In genomic region chr11:113147249-113147648, GRCh38 we compare ENCODE assay signal across 12 cellular contexts.
DNase-seq lines count a peak whose midpoint lies in the region; ATAC-seq and TF ChIP-seq lines count a peak whose summit lies in the region.
"Had no signal": no experiment of that assay in that cellular context is flagged by ENCODE, and none has a peak within 500 bp of the region (broad histone marks: within the 10 kb centered on the region; RNA-seq: fewer than 3 reads in every experiment).

No MANE protein-coding gene starts in this region.

- no peaks in the 10 kb centered on the region for H3K27me3 ChIP-seq in right cardiac atrium (ENCODE audit: control insufficient read depth, insufficient read depth)

- H3K4me1 Mint-ChIP-seq in WTC11: peaks cover 24% of the 10 kb centered on the region
- H3K4me1 Mint-ChIP-seq: CD8-positive, alpha-beta memory T cell had no signal

- H3K27me3 Mint-ChIP-seq in WTC11 (ENCODE audit: low read depth): no peaks in the 10 kb centered on the region

- no peaks in the 10 kb centered on the region for H3K9me3 Mint-ChIP-seq in WTC11

- no peak for TF ChIP-seq CTCF in WTC11 (IDR thresholded peaks at IDR 0.05)

- no peak overlapping the region for H3K4me3 Mint-ChIP-seq in WTC11
- H3K4me3 Mint-ChIP-seq: activated naive CD8-positive, alpha-beta T cell; CD8-positive, alpha-beta memory T cell had no signal

- H3K9me3 ChIP-seq in right cardiac atrium (ENCODE audit: control insufficient read depth, low read length): no peaks in the 10 kb centered on the region
- H3K9me3 ChIP-seq: thoracic aorta had no signal

- POLR2A ChIA-PET in WTC11 (lab: Charles Lee): no interaction called here

- no peaks in the 10 kb centered on the region for H3K4me1 ChIP-seq in right cardiac atrium (ENCODE audit: control insufficient read depth, insufficient read depth, low read length)

- DNase-seq in NCI-H146 treated with DMSO at 0.1 percent for 48 hours (lab: John Stamatoyannopoulos, UW; ENCODE audit: unreplicated experiment): peak; percentile 89
- no peak for DNase-seq in WTC11 (ENCODE audit: low spot score)
- peak in 1 of 3 donors; percentile 13 for DNase-seq in right cardiac atrium
- peak; percentile 89 for DNase-seq in retina
- DNase-seq: CD8-positive, alpha-beta memory T cell; effector CD4-positive, alpha-beta T cell; NCI-H1694 treated with DMSO at 0.1 percent for 48 hours had no signal

- intact Hi-C loops in right cardiac atrium (cut with DNase I): no loop called here

- no peak overlapping the region for H3K4me3 ChIP-seq in right cardiac atrium (ENCODE audit: low read length)
- H3K4me3 ChIP-seq: thoracic aorta had no signal

- no peak overlapping the region; the same call in 1 of the 2 replicates for H3K27ac Mint-ChIP-seq in WTC11
- H3K27ac Mint-ChIP-seq: activated naive CD8-positive, alpha-beta T cell had no signal

- H3K27ac ChIP-seq in right cardiac atrium (ENCODE audit: low read length): peak overlapping the region; percentile 22
- H3K27ac ChIP-seq: thoracic aorta had no signal

- CTCF ChIA-PET in WTC11 (lab: Charles Lee): interaction anchor here (1.0 kb wide), 2 partner anchors 21 to 33 kb away, joined by 3 to 4 read pairs; no protein-coding TSS in a partner anchor

- no peaks in the 10 kb centered on the region for H3K36me3 Mint-ChIP-seq in WTC11
- H3K36me3 Mint-ChIP-seq: activated naive CD8-positive, alpha-beta T cell; CD8-positive, alpha-beta memory T cell had no signal

- WGBS in right cardiac atrium: 36% methylated on average over 8 of the region's 8 CpGs

- ATAC-seq in WTC11 (peak; percentile 83), right cardiac atrium (peak; percentile 71 to 86), HG03139 (IDR thresholded peaks at IDR 0.05; ENCODE audit: unreplicated experiment) (no peak), GM19397 (IDR thresholded peaks at IDR 0.05; ENCODE audit: unreplicated experiment) (no peak), HG03097 (IDR thresholded peaks at IDR 0.05; ENCODE audit: low FRiP score, unreplicated experiment) (no peak)

TF ChIP-seq in WTC11, 78 proteins besides CTCF, POLR2A, EP300 and RAD21:
- no peak for TF ChIP-seq ZMAT4 (CRISPR knock-in tag; IDR thresholded peaks at IDR 0.05)

Comparison
In these comparisons a context has a peak if more than half of its experiments do, and no peak if none do; other contexts are left out.
1. ATAC-seq: peak in WTC11 (single experiment) and right cardiac atrium (2 of 2); none in HG03139 (single experiment), GM19397 (single experiment) and HG03097 (single experiment).